ENCODE assay signal across 18 cellular contexts in the genomic region with DNA sequence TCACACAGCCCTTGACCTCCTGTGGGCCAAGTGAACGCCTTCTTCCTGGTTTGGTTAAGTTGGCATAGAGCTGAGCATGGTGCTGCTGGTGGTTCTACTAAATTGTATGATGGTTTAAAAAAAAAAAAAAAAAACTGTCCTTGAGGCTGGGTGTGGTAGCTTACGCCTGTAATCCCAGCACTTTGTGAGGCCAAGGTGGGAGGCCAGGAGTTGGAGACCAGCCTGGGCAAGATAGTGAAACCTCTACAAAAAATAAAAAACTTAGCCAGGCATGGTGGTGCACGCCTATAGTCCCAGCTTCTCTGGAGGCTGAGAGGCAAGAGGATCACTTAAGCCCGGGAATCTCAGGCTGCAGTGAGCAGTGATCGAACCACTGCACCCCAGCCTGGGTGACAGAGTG. TPM values are rescaled to one million over a fixed set of nuclear protein-coding genes. Genes with fewer than 3 reads are reported as not detected.
DNase-seq lines count a peak whose midpoint lies in the region; ATAC-seq, FAIRE-seq and TF ChIP-seq lines count a peak whose summit lies in the region.
"Had no signal": no experiment of that assay in that cellular context is flagged by ENCODE, and none has a peak within 500 bp of the region (broad histone marks: within the 10 kb centered on the region; RNA-seq: fewer than 3 reads in every experiment).

No MANE protein-coding gene starts in this region.

- H3K36me3 Mint-ChIP-seq in H9 (ENCODE audit: insufficient read depth in 1 of 3, low read depth in 3 of 3) (no peaks in the 10 kb centered on the region), WTC11 (no peaks in the 10 kb centered on the region)
- H3K36me3 Mint-ChIP-seq: CD8-positive, alpha-beta memory T cell; stimulated activated memory B cell treated with anti-CD40 and anti-IgM and Interleukin-4, amounts not matched to agents 10 μg/mL and 1 μg/mL and 100 μg/mL, for 72 hours had no signal

- DNase-seq in H9: no peak
- no peak for DNase-seq in WTC11 (ENCODE audit: low spot score)
- DNase-seq in kidney: peak; percentile 29
- DNase-seq in spleen: peak; percentile 59
- DNase-seq in glomerular visceral epithelial cell (ENCODE audit: extremely low spot score): no peak
- DNase-seq in stimulated activated CD4-positive, alpha-beta T cell treated with anti-CD3 and anti-CD28 coated beads, Interleukin-4, amount 100 ng/mL, for 1 hour: no peak
- no peak for DNase-seq in foreskin fibroblast
- DNase-seq: activated naive CD8-positive, alpha-beta T cell treated with anti-CD3 and anti-CD28 coated beads, Interleukin-2, amount 50 U/mL, for 24 hours; CD8-positive, alpha-beta memory T cell; central memory CD4-positive, alpha-beta T cell; effector memory CD4-positive, alpha-beta T cell; NCI-H1930; NCI-H446 treated with DMSO at 0.1 percent for 48 hours; SHP77 treated with DMSO at 0.1 percent for 48 hours had no signal

- H4K5ac ChIP-seq in H9 (ENCODE audit: insufficient read length, low read depth, low read length): no peak overlapping the region

- no peak for TF ChIP-seq POLR2A in spleen (IDR thresholded peaks at IDR 0.05)

- H3K56ac ChIP-seq in H9 (ENCODE audit: insufficient read length, low read depth, low read length): no peak overlapping the region

- H3K4me1 Mint-ChIP-seq in H9: peaks cover 37 to 41% of the 10 kb centered on the region in 2 experiments
- H3K4me1 Mint-ChIP-seq in WTC11: peaks cover 41% of the 10 kb centered on the region
- H3K4me1 Mint-ChIP-seq: CD8-positive, alpha-beta memory T cell; stimulated activated memory B cell treated with anti-CD40 and anti-IgM and Interleukin-4, amounts not matched to agents 10 μg/mL and 1 μg/mL and 100 μg/mL, for 72 hours had no signal

- H3K4me2 ChIP-seq in H9 (ENCODE audit: insufficient read depth, insufficient read length, low read length): no peak overlapping the region

- H3K9ac ChIP-seq in H9 (ENCODE audit: extremely low read depth, insufficient read length, low read length) (no peak overlapping the region), kidney (ENCODE audit: low read length in 2 of 2) (no peak overlapping the region)

- no peak overlapping the region for H2BK15ac ChIP-seq in H9 (ENCODE audit: low read depth, low read length)

- no peak overlapping the region for H4K91ac ChIP-seq in H9 (ENCODE audit: insufficient read length, low read depth, low read length)

- CTCF ChIA-PET in WTC11 (lab: Charles Lee): interaction anchor here (1.9 to 2.9 kb wide), 2 partner anchors 59 to 218 kb away, joined by 5 to 10 read pairs; a partner anchor contains a TSS

- no peaks in the 10 kb centered on the region for H3K79me1 ChIP-seq in H9 (ENCODE audit: insufficient read depth, low read depth, low read length, poor library complexity, severe bottlenecking)

- H2AFZ ChIP-seq in H9 (ENCODE audit: low read length): no peak overlapping the region

- intact Hi-C loops in kidney (cut with DNase I): no loop called here
- intact Hi-C loops in spleen (cut with DNase I; ENCODE audit: low total_unique reads): no loop called here

- H2BK5ac ChIP-seq in H9 (ENCODE audit: insufficient read length, low read length): no peak overlapping the region

- no peaks in the 10 kb centered on the region for H3K23me2 ChIP-seq in H9 (ENCODE audit: insufficient read length, low read depth, low read length, poor library complexity, severe bottlenecking)

- no peak overlapping the region for H3K18ac ChIP-seq in H9 (ENCODE audit: insufficient read length, low read depth, low read length)

- H3K36me3 ChIP-seq in kidney (ENCODE audit: control insufficient read depth in 1 of 2, insufficient read depth in 2 of 2, low read length in 2 of 2): no peaks in the 10 kb centered on the region
- no peaks in the 10 kb centered on the region for H3K36me3 ChIP-seq in spleen

- H3K9me3 Mint-ChIP-seq in H9 (no peaks in the 10 kb centered on the region), WTC11 (no peaks in the 10 kb centered on the region)
- H3K9me3 Mint-ChIP-seq: activated naive CD8-positive, alpha-beta T cell treated with anti-CD3 and anti-CD28 coated beads, Interleukin-2, amount 50 U/mL, for 24 hours; CD8-positive, alpha-beta memory T cell; stimulated activated memory B cell treated with anti-CD40 and anti-IgM and Interleukin-4, amounts not matched to agents 10 μg/mL and 1 μg/mL and 100 μg/mL, for 72 hours had no signal

- no peak overlapping the region for H3K4me3 ChIP-seq in kidney (ENCODE audit: low read length in 2 of 2)
- H3K4me3 ChIP-seq in spleen: no peak overlapping the region
- no peak overlapping the region for H3K4me3 ChIP-seq in foreskin fibroblast (ENCODE audit: low read depth in 1 of 2, low read length in 2 of 2)
- H3K4me3 ChIP-seq: psoas muscle had no signal

- H3K23ac ChIP-seq in H9 (ENCODE audit: insufficient read length, low read depth, low read length): no peak overlapping the region

- H3K27ac Mint-ChIP-seq in H9: peak overlapping the region in 2 of 3 experiments; percentile 1 to 29; a peak in 3 of 7 replicates
- peak overlapping the region; percentile 4; the same call in 1 of the 2 replicates for H3K27ac Mint-ChIP-seq in WTC11
- H3K27ac Mint-ChIP-seq: activated naive CD8-positive, alpha-beta T cell treated with anti-CD3 and anti-CD28 coated beads, Interleukin-2, amount 50 U/mL, for 24 hours; stimulated activated memory B cell treated with anti-CD40 and anti-IgM and Interleukin-4, amounts not matched to agents 10 μg/mL and 1 μg/mL and 100 μg/mL, for 72 hours had no signal

- POLR2A ChIA-PET in WTC11 (lab: Charles Lee): no interaction called here

- H3K9me3 ChIP-seq in H9 (ENCODE audit: control insufficient read depth, low read depth, low read length) (no peaks in the 10 kb centered on the region), kidney (ENCODE audit: control insufficient read depth in 1 of 2, low read length in 2 of 2) (no peaks in the 10 kb centered on the region), spleen (no peaks in the 10 kb centered on the region)
- H3K9me3 ChIP-seq: psoas muscle had no signal

- no peak overlapping the region for H3K27ac ChIP-seq in H9 (ENCODE audit: insufficient read length, low read depth, low read length)
- H3K27ac ChIP-seq in kidney (ENCODE audit: low read depth in 2 of 2, low read length in 2 of 2): peak overlapping the region in 1 of 2 donors; percentile 32
- peak overlapping the region in 4 of 8 donors; percentile 7 to 82 (median 26) for H3K27ac ChIP-seq in spleen

- H2BK12ac ChIP-seq in H9 (ENCODE audit: insufficient read length, low read depth, low read length): no peak overlapping the region

- H3K27me3 ChIP-seq in H9 (ENCODE audit: insufficient read depth, low read length) (no peaks in the 10 kb centered on the region), spleen (replicated peaks in 1 of 7) (no peaks in the 10 kb centered on the region)

- no peak overlapping the region for H3T11ph ChIP-seq in H9 (ENCODE audit: low read length)

- ATAC-seq in WTC11 (no peak), GM21528 (IDR thresholded peaks at IDR 0.05; ENCODE audit: low FRiP score, unreplicated experiment) (no peak)
- ATAC-seq: activated CD4-positive, CD25-positive, alpha-beta regulatory T cell treated with anti-CD3 and anti-CD28 coated beads, Interleukin-2, amount 50 U/mL, for 24 hours; activated naive CD8-positive, alpha-beta T cell treated with anti-CD3 and anti-CD28 coated beads, Interleukin-2, amount 50 U/mL, for 24 hours; stimulated activated memory B cell treated with anti-CD40 and anti-IgM and Interleukin-4, amounts not matched to agents 10 μg/mL and 1 μg/mL and 100 μg/mL, for 72 hours had no signal

- H2AK5ac ChIP-seq in H9 (ENCODE audit: insufficient read length, low read length): no peak overlapping the region

- H4K8ac ChIP-seq in H9 (replicated peaks; ENCODE audit: insufficient read length, low read depth, low read length): no peak overlapping the region

- no CpG with 5 or more reads among the region's 5 CpGs for WGBS in H9 (ENCODE audit: extremely low coverage, insufficient read length, low lambda C conversion rate)
- WGBS in spleen, 5 donors: 80 to 93% (median 86%) methylated on average over 5 of the region's 5 CpGs

- TF ChIP-seq CTCF in H9 (conservative IDR thresholded peaks at IDR 0.05) (no peak), WTC11 (IDR thresholded peaks at IDR 0.05) (no peak), kidney (IDR thresholded peaks at IDR 0.05; ENCODE audit: borderline replicate concordance, extremely low read depth, insufficient read depth) (no peak), spleen (IDR thresholded peaks at IDR 0.05 in 8 of 11, conservative IDR thresholded peaks at IDR 0.05 in 3 of 11) (no peak), foreskin fibroblast (IDR thresholded peaks at IDR 0.05; ENCODE audit: low read depth, low read length) (no peak)

- no peak overlapping the region for H3K14ac ChIP-seq in H9 (ENCODE audit: insufficient read depth, low read length)

- H3K4me3 Mint-ChIP-seq in H9 (no peak overlapping the region), WTC11 (no peak overlapping the region)
- H3K4me3 Mint-ChIP-seq: activated naive CD8-positive, alpha-beta T cell treated with anti-CD3 and anti-CD28 coated beads, Interleukin-2, amount 50 U/mL, for 24 hours; CD8-positive, alpha-beta memory T cell; stimulated activated memory B cell treated with anti-CD40 and anti-IgM and Interleukin-4, amounts not matched to agents 10 μg/mL and 1 μg/mL and 100 μg/mL, for 72 hours had no signal

- H3K4ac ChIP-seq in H9 (ENCODE audit: low read depth, low read length): no peak overlapping the region

- no peak for FAIRE-seq in kidney (lab: Jason Lieb, UNC)

- H2BK120ac ChIP-seq in H9 (ENCODE audit: low read depth, low read length, poor library complexity, severe bottlenecking): no peak overlapping the region

- H3K27me3 Mint-ChIP-seq in H9 (ENCODE audit: low read depth) (no peaks in the 10 kb centered on the region), WTC11 (ENCODE audit: low read depth) (no peaks in the 10 kb centered on the region)
- H3K27me3 Mint-ChIP-seq: activated naive CD8-positive, alpha-beta T cell treated with anti-CD3 and anti-CD28 coated beads, Interleukin-2, amount 50 U/mL, for 24 hours; stimulated activated memory B cell treated with anti-CD40 and anti-IgM and Interleukin-4, amounts not matched to agents 10 μg/mL and 1 μg/mL and 100 μg/mL, for 72 hours had no signal

- no peaks in the 10 kb centered on the region for H4K20me1 ChIP-seq in H9 (ENCODE audit: control insufficient read depth, insufficient read depth, insufficient read length)

- no peaks in the 10 kb centered on the region for H3K79me2 ChIP-seq in H9 (ENCODE audit: insufficient read depth, low read length)

- peaks cover 13% of the 10 kb centered on the region; the same call in 1 of the 2 replicates for H3K4me1 ChIP-seq in H9 (ENCODE audit: insufficient read depth, low read length)
- H3K4me1 ChIP-seq in kidney (ENCODE audit: control insufficient read depth in 1 of 2, insufficient read depth in 1 of 2, low read depth in 1 of 2, low read length in 2 of 2): peaks cover 23 to 29% of the 10 kb centered on the region in 2 donors
- H3K4me1 ChIP-seq in spleen: peaks cover 20 to 50% (median 32%) of the 10 kb centered on the region in 6 donors

- no peak overlapping the region for H2BK20ac ChIP-seq in H9 (ENCODE audit: low read depth, low read length, poor library complexity, severe bottlenecking)

RNA-seq across cellular contexts. Expression of a gene that starts 58.9 kb away (rescaled TPM):
- total RNA-seq in H9 (2021): 75.8 and 83.4 TPM in 2 replicates
- 107 to 127 TPM (median 107 TPM) in 3 replicates for total RNA-seq in WTC11 (2021)
- 216 TPM for total RNA-seq in kidney
- 115 TPM for polyA plus RNA-seq in kidney (ENCODE audit: insufficient read depth, low read depth, low replicate concordance)
- 100 to 1,000 TPM in 4 of 7 donors, 10 to 100 TPM in 3; 77.5 to 163 (median 111) TPM for total RNA-seq in spleen
- polyA plus RNA-seq in spleen: 10 to 100 TPM; 38.9 to 70.3 (median 49.4) TPM

Comparison
In these comparisons a context has a peak if more than half of its experiments do, and no peak if none do; other contexts are left out.
1. DNase-seq: peak in kidney (single experiment) and spleen (single experiment); none in H9 (single experiment), WTC11 (single experiment), glomerular visceral epithelial cell (single experiment), stimulated activated CD4-positive, alpha-beta T cell treated with anti-CD3 and anti-CD28 coated beads, Interleukin-4, amount 100 ng/mL, for 1 hour (single experiment) and foreskin fibroblast (0 of 2).